In genomic region chr17:28716740-28717577, GRCh38 we compare ENCODE assay signal across 6 cellular contexts.
DNase-seq lines count a peak whose midpoint lies in the region; ATAC-seq and TF ChIP-seq lines count a peak whose summit lies in the region.

No MANE protein-coding gene starts in this region.

- CTCF ChIA-PET in RWPE1 (lab: Yijun Ruan, JAX): no interaction called here

- peak overlapping the region; percentile 77 for H2AFZ ChIP-seq in ACC112 (ENCODE audit: low read length, unreplicated experiment)

- H3K4me1 ChIP-seq in ACC112 (ENCODE audit: control insufficient read depth, insufficient read depth, low read length, unreplicated experiment): peaks cover 25% of the 10 kb centered on the region

- peaks cover 48% of the 10 kb centered on the region for H3K79me2 ChIP-seq in ACC112 (ENCODE audit: control insufficient read depth, insufficient read depth, low read length, unreplicated experiment)

- no peak for TF ChIP-seq CTCF in RWPE1 (conservative IDR thresholded peaks at IDR 0.05; ENCODE audit: low read depth)
- TF ChIP-seq CTCF in WERI-Rb-1 (IDR thresholded peaks at IDR 0.05; ENCODE audit: low read depth, low read length): no peak

- POLR2A ChIA-PET in RWPE1 (lab: Yijun Ruan, JAX; ENCODE audit: low non-redundant PET): interaction anchor here (0.7 to 1.1 kb wide), 2 partner anchors 56 to 68 kb away, joined by 4 read pairs; partner anchors contain the start of gene SDF2

- H3K36me3 ChIP-seq in ACC112 (ENCODE audit: insufficient read depth, low read length) (peaks cover 31% of the 10 kb centered on the region), WERI-Rb-1 (peaks cover 21% of the 10 kb centered on the region)

- H3K27me3 ChIP-seq in ACC112 (ENCODE audit: insufficient read depth, low read length) (no peaks in the 10 kb centered on the region), WERI-Rb-1 (ENCODE audit: insufficient read depth, low read depth, severe bottlenecking) (no peaks in the 10 kb centered on the region)

- DNase-seq in RWPE1 (ENCODE audit: low spot score) (no peak), iris pigment epithelial cell (ENCODE audit: low read depth) (peak; percentile 47), WERI-Rb-1 (no peak), kidney glomerular epithelial cell (lab: John Stamatoyannopoulos, UW) (no peak)

- H3K27ac ChIP-seq in ACC112 (ENCODE audit: low read depth, low read length): peak overlapping the region; percentile 75
- peak overlapping the region; percentile 99 for H3K27ac ChIP-seq in RWPE1
- no peak overlapping the region for H3K27ac ChIP-seq in WERI-Rb-1

- H3K9me3 ChIP-seq in WERI-Rb-1 (ENCODE audit: severe bottlenecking): no peaks in the 10 kb centered on the region

- H3K4me3 ChIP-seq in ACC112 (ENCODE audit: low read depth, low read length) (peak overlapping the region; percentile 95), WERI-Rb-1 (ENCODE audit: low read depth, low read length) (no peak overlapping the region)

- ATAC-seq in GM18502 (IDR thresholded peaks at IDR 0.05; ENCODE audit: poor library complexity, unreplicated experiment): no peak
